ENCODE assay signal across 8 cellular contexts in genomic region chr13:113298001-113298945, GRCh38. TPM values are rescaled to one million over a fixed set of nuclear protein-coding genes. Genes with fewer than 3 reads are reported as not detected.
DNase-seq lines count a peak whose midpoint lies in the region; ATAC-seq and TF ChIP-seq lines count a peak whose summit lies in the region.

No MANE protein-coding gene starts in this region.

- H3K9me3 ChIP-seq in body of pancreas (no peaks in the 10 kb centered on the region), mesenchymal stem cell (ENCODE audit: control insufficient read depth, low read length) (no peaks in the 10 kb centered on the region)

- POLR2A ChIA-PET in BJ (lab: Charles Lee), result no interaction called here

- no peak overlapping the region for H2AK5ac ChIP-seq in mesenchymal stem cell (ENCODE audit: low read length, severe bottlenecking)

- no peaks in the 10 kb centered on the region for H3K79me1 ChIP-seq in mesenchymal stem cell (replicated peaks; ENCODE audit: low read length, poor library complexity, severe bottlenecking)

- intact Hi-C loops in body of pancreas (cut with DNase I), result no loop called here

- no peak overlapping the region for H2BK5ac ChIP-seq in mesenchymal stem cell (ENCODE audit: low read depth, low read length, poor library complexity, severe bottlenecking)

- no peak overlapping the region for H4K91ac ChIP-seq in mesenchymal stem cell (ENCODE audit: low read length)

- H3K27me3 ChIP-seq in BJ (ENCODE audit: control insufficient read depth, insufficient read depth, low read length) (0 out of 2 replicates have a peak, but pooled peaks cover under 1% of the 10 kb centered on the region), body of pancreas (no peaks in the 10 kb centered on the region), mesenchymal stem cell (ENCODE audit: control insufficient read depth in 1 of 2, insufficient read depth in 1 of 2, low read length in 2 of 2) (no peaks in the 10 kb centered on the region)

- CTCF ChIA-PET in BJ (lab: Yijun Ruan, JAX), result interaction anchor here (0.6 to 1.2 kb wide), 3 partner anchors 85 to 97 kb away, joined by 3 to 4 read pairs (median 3); no protein-coding TSS in a partner anchor

- no peak for DNase-seq in BJ (ENCODE audit: low read depth)
- DNase-seq in Jurkat, Clone E6-1 (ENCODE audit: low read depth, low spot score), result no peak
- DNase-seq in body of pancreas, result no peak
- DNase-seq in mesenchymal stem cell, result no peak
- DNase-seq in HuH-7.5 (ENCODE audit: low spot score), result no peak
- no peak for DNase-seq in NCI-H2227 treated with DMSO at 0.1 percent for 48 hours (lab: John Stamatoyannopoulos, UW)
- DNase-seq in OCI-M2 (lab: John Stamatoyannopoulos, UW; ENCODE audit: unreplicated experiment), result no peak
- DNase-seq in NCI-H1694 (lab: John Stamatoyannopoulos, UW), result no peak

- H2BK120ac ChIP-seq in mesenchymal stem cell (ENCODE audit: low read depth, low read length), result no peak overlapping the region

- H3K27ac ChIP-seq in body of pancreas (peak overlapping the region in 3 of 4 donors; percentile 85 to 92 (median 85)), mesenchymal stem cell (ENCODE audit: low read length, poor library complexity, severe bottlenecking) (peak overlapping the region; percentile 38)

- H2BK15ac ChIP-seq in mesenchymal stem cell (ENCODE audit: low read depth, poor library complexity, severe bottlenecking), result no peak overlapping the region

- no peak overlapping the region for H2BK12ac ChIP-seq in mesenchymal stem cell (ENCODE audit: low read length in 2 of 2)

- TF ChIP-seq CTCF in BJ (IDR thresholded peaks at IDR 0.05; ENCODE audit: insufficient read depth, low read depth, low read length), result no peak
- no peak for TF ChIP-seq CTCF in body of pancreas (IDR thresholded peaks at IDR 0.05)

- ATAC-seq in body of pancreas, result no peak

- no peak overlapping the region for H2AFZ ChIP-seq in mesenchymal stem cell (ENCODE audit: low read depth, low read length)

- H3K4ac ChIP-seq in mesenchymal stem cell (ENCODE audit: low read depth in 1 of 2, low read length in 2 of 2), result peak overlapping the region in 1 of 2 experiments; percentile 92

- H3K4me1 ChIP-seq in body of pancreas (peaks cover 28% of the 10 kb centered on the region), mesenchymal stem cell (ENCODE audit: control insufficient read depth, insufficient read depth, low read depth, low read length) (peaks cover 10% of the 10 kb centered on the region)

- WGBS in body of pancreas, 2 donors, result 24 to 26% methylated on average over 21 of the region's 21 CpGs
- 56% methylated on average over 12 of the region's 21 CpGs for WGBS in mesenchymal stem cell

- H3K4me2 ChIP-seq in mesenchymal stem cell (ENCODE audit: low read length, poor library complexity, severe bottlenecking), result peak overlapping the region; percentile 74

- H3K14ac ChIP-seq in mesenchymal stem cell (ENCODE audit: low read length in 2 of 2), result no peak overlapping the region

- H3K36me3 ChIP-seq in BJ (ENCODE audit: control insufficient read depth, insufficient read depth, low read length), result 0 out of 2 replicates have a peak, but pooled peaks cover 2% of the 10 kb centered on the region
- H3K36me3 ChIP-seq in body of pancreas (replicated peaks in 1 of 2; ENCODE audit: insufficient read depth in 1 of 2, low read depth in 2 of 2), result no peaks in the 10 kb centered on the region
- H3K36me3 ChIP-seq in mesenchymal stem cell (ENCODE audit: control insufficient read depth in 1 of 2, insufficient read depth in 2 of 2, low read depth in 1 of 2, low read length in 2 of 2), result peaks cover 5 to 6% of the 10 kb centered on the region in 2 experiments

- no peak for TF ChIP-seq POLR2A in body of pancreas (IDR thresholded peaks at IDR 0.05)

- H3K9ac ChIP-seq in mesenchymal stem cell (ENCODE audit: low read length), result peak overlapping the region; percentile 97

- H4K8ac ChIP-seq in mesenchymal stem cell (ENCODE audit: low read length), result no peak overlapping the region

- H3K18ac ChIP-seq in mesenchymal stem cell (ENCODE audit: low read depth in 1 of 2, low read length in 2 of 2), result no peak overlapping the region

- H3K23ac ChIP-seq in mesenchymal stem cell (ENCODE audit: low read length in 2 of 2), result no peak overlapping the region

- H3K4me3 ChIP-seq in BJ (ENCODE audit: low read depth, low read length) (peak overlapping the region; percentile 65), body of pancreas (peak overlapping the region in 1 of 2 donors; percentile 93), mesenchymal stem cell (ENCODE audit: insufficient read depth in 1 of 2, low read depth in 1 of 2, low read length in 2 of 2) (peak overlapping the region; percentile 89 to 100)
- peak overlapping the region; percentile 89 for H3K4me3 ChIP-seq in Jurkat, Clone E6-1 (ENCODE audit: low read length)

RNA-seq across cellular contexts. Expression of gene LAMP1, which starts 1.2 kb away (rescaled TPM):
- polyA plus RNA-seq in BJ (2011; rRNA removed), result 237 and 274 TPM in 2 replicates
- polyA minus RNA-seq in BJ (2011; rRNA and poly(A)+ RNA removed), result 73.6 and 74.5 TPM in 2 replicates
- polyA plus RNA-seq in Jurkat, Clone E6-1 (2012; ENCODE audit: insufficient read depth, insufficient read length), result 78.4 TPM
- total RNA-seq in body of pancreas, result 10 to 100 TPM; 68.5 to 92.6 TPM
- polyA plus RNA-seq in mesenchymal stem cell (2013, experiment 1 of 2), result 393 TPM
- 389 TPM for polyA plus RNA-seq in mesenchymal stem cell (2013, experiment 2 of 2)
